Comparison of ENCODE assay signal across 32 cellular contexts in genomic region chr19:34387446-34387810, GRCh38.
"Had no signal": no experiment of that assay in that cellular context is flagged by ENCODE, and none has a peak within 500 bp of the region (broad histone marks: within the 10 kb centered on the region; RNA-seq: fewer than 3 reads in every experiment).

No MANE protein-coding gene starts in this region.

- H3K4me3 ChIP-seq: adrenal gland, breast epithelium, cardiac muscle cell, coronary artery, dorsolateral prefrontal cortex had no signal

- FAIRE-seq: frontal cortex had no signal

- ATAC-seq: activated CD4-positive, alpha-beta T cell treated with anti-CD3 and anti-CD28 coated beads for 36 hours; activated CD8-positive, alpha-beta T cell treated with anti-CD3 and anti-CD28 coated beads, Interleukin-2, amount 10 ng/mL, durations not matched to agents 7 days and 5 days; activated naive CD8-positive, alpha-beta T cell treated with anti-CD3 and anti-CD28 coated beads, Interleukin-2, amount 50 U/mL, for 24 hours; activated T-cell treated with anti-CD3 and anti-CD28 coated beads, Interleukin-2, amount 50 U/mL, for 72 hours; esophagus mucosa had no signal

- H3K27ac ChIP-seq: adrenal gland, breast epithelium, cardiac muscle cell, coronary artery had no signal

- H3K9me3 Mint-ChIP-seq: activated CD4-positive, alpha-beta memory T cell treated with anti-CD3 and anti-CD28 coated beads for 36 hours; activated CD4-positive, alpha-beta T cell treated with anti-CD3 and anti-CD28 coated beads, Interleukin-2, amount 10 ng/mL, durations not matched to agents 24 days and 14 days; activated naive CD4-positive, alpha-beta T cell treated with anti-CD3 and anti-CD28 coated beads for 36 hours; activated naive CD4-positive, alpha-beta T cell treated with anti-CD3 and anti-CD28 coated beads, Interleukin-2, amount 50 U/mL, for 24 hours; activated naive CD8-positive, alpha-beta T cell treated with anti-CD3 and anti-CD28 coated beads for 36 hours; activated naive CD8-positive, alpha-beta T cell treated with anti-CD3 and anti-CD28 coated beads, Interleukin-2, amount 50 U/mL, for 24 hours; activated T-cell treated with anti-CD3 and anti-CD28 coated beads, Interleukin-2, amount 50 U/mL, for 24 hours; activated T-cell treated with anti-CD3 and anti-CD28 coated beads, Interleukin-2, amount 50 U/mL, for 72 hours; brain; dendritic cell treated with granulocyte-macrophage colony-stimulating factor and Interleukin-4, amounts not matched to agents 40 ng/mL and 50 ng/mL, for 4 days; endodermal cell had no signal

- H3K9me3 ChIP-seq: adrenal gland, breast epithelium had no signal

- H3K36me3 ChIP-seq: breast epithelium had no signal

- H3K4me1 ChIP-seq: adrenal gland, breast epithelium had no signal

- DNase-seq: activated CD4-positive, alpha-beta memory T cell treated with anti-CD3 and anti-CD28 coated beads for 36 hours; activated CD4-positive, alpha-beta T cell treated with anti-CD3 and anti-CD28 coated beads for 36 hours; activated CD4-positive, alpha-beta T cell treated with anti-CD3 and anti-CD28 coated beads, Interleukin-2, amount 10 ng/mL, durations not matched to agents 24 days and 14 days; activated CD4-positive, CD25-positive, alpha-beta regulatory T cell; activated CD4-positive, CD25-positive, alpha-beta regulatory T cell treated with anti-CD3 and anti-CD28 coated beads, Interleukin-2, amount 50 U/mL, for 72 hours; activated CD8-positive, alpha-beta memory T cell treated with anti-CD3 and anti-CD28 coated beads, Interleukin-2, amount 50 U/mL, for 48 hours; activated CD8-positive, alpha-beta T cell treated with anti-CD3 and anti-CD28 coated beads, Interleukin-2, amount 10 ng/mL, durations not matched to agents 7 days and 5 days; activated naive CD4-positive, alpha-beta T cell treated with anti-CD3 and anti-CD28 coated beads for 36 hours; activated naive CD8-positive, alpha-beta T cell treated with anti-CD3 and anti-CD28 coated beads for 36 hours; activated naive CD8-positive, alpha-beta T cell treated with anti-CD3 and anti-CD28 coated beads, Interleukin-2, amount 50 U/mL, for 24 hours; activated T-cell treated with anti-CD3 and anti-CD28 coated beads for 4 hours; activated T-cell treated with anti-CD3 and anti-CD28 coated beads, Interleukin-2, amount 50 U/mL, for 24 hours; activated T-cell treated with anti-CD3 and anti-CD28 coated beads, Interleukin-2, amount 50 U/mL, for 72 hours; adrenal gland; amygdala; aorta; central memory CD4-positive, alpha-beta T cell; cerebellar nuclear complex; dorsolateral prefrontal cortex; effector memory CD4-positive, alpha-beta T cell; endodermal cell; foreskin fibroblast; head of caudate nucleus; T-helper 2 cell had no signal

- H3K27me3 Mint-ChIP-seq: activated CD4-positive, alpha-beta memory T cell treated with anti-CD3 and anti-CD28 coated beads for 36 hours; activated CD4-positive, alpha-beta T cell treated with anti-CD3 and anti-CD28 coated beads for 36 hours; activated CD4-positive, alpha-beta T cell treated with anti-CD3 and anti-CD28 coated beads, Interleukin-2, amount 10 ng/mL, durations not matched to agents 24 days and 14 days; activated naive CD4-positive, alpha-beta T cell treated with anti-CD3 and anti-CD28 coated beads, Interleukin-2, amount 50 U/mL, for 24 hours; activated naive CD8-positive, alpha-beta T cell treated with anti-CD3 and anti-CD28 coated beads for 36 hours; activated naive CD8-positive, alpha-beta T cell treated with anti-CD3 and anti-CD28 coated beads, Interleukin-2, amount 50 U/mL, for 24 hours; activated T-cell treated with anti-CD3 and anti-CD28 coated beads, Interleukin-2, amount 50 U/mL, for 24 hours; brain; dendritic cell treated with granulocyte-macrophage colony-stimulating factor and Interleukin-4, amounts not matched to agents 40 ng/mL and 50 ng/mL, for 4 days had no signal

- H3K27ac Mint-ChIP-seq: activated CD4-positive, alpha-beta memory T cell treated with anti-CD3 and anti-CD28 coated beads for 36 hours; activated CD4-positive, alpha-beta T cell treated with anti-CD3 and anti-CD28 coated beads for 36 hours; activated CD4-positive, alpha-beta T cell treated with anti-CD3 and anti-CD28 coated beads, Interleukin-2, amount 10 ng/mL, durations not matched to agents 24 days and 14 days; activated CD8-positive, alpha-beta T cell treated with anti-CD3 and anti-CD28 coated beads, Interleukin-2, amount 10 ng/mL, durations not matched to agents 7 days and 5 days; activated naive CD4-positive, alpha-beta T cell treated with anti-CD3 and anti-CD28 coated beads for 36 hours; activated naive CD4-positive, alpha-beta T cell treated with anti-CD3 and anti-CD28 coated beads, Interleukin-2, amount 50 U/mL, for 24 hours; activated naive CD8-positive, alpha-beta T cell treated with anti-CD3 and anti-CD28 coated beads for 36 hours; activated naive CD8-positive, alpha-beta T cell treated with anti-CD3 and anti-CD28 coated beads, Interleukin-2, amount 50 U/mL, for 24 hours; activated T-cell treated with anti-CD3 and anti-CD28 coated beads, Interleukin-2, amount 50 U/mL, for 24 hours; activated T-cell treated with anti-CD3 and anti-CD28 coated beads, Interleukin-2, amount 50 U/mL, for 72 hours; brain; dendritic cell treated with granulocyte-macrophage colony-stimulating factor and Interleukin-4, amounts not matched to agents 40 ng/mL and 50 ng/mL, for 4 days; endodermal cell had no signal

- H3K4me3 Mint-ChIP-seq: activated CD4-positive, alpha-beta memory T cell treated with anti-CD3 and anti-CD28 coated beads for 36 hours; activated CD4-positive, alpha-beta T cell treated with anti-CD3 and anti-CD28 coated beads for 36 hours; activated CD4-positive, alpha-beta T cell treated with anti-CD3 and anti-CD28 coated beads, Interleukin-2, amount 10 ng/mL, durations not matched to agents 24 days and 14 days; activated CD8-positive, alpha-beta T cell treated with anti-CD3 and anti-CD28 coated beads, Interleukin-2, amount 10 ng/mL, durations not matched to agents 7 days and 5 days; activated naive CD4-positive, alpha-beta T cell treated with anti-CD3 and anti-CD28 coated beads for 36 hours; activated naive CD4-positive, alpha-beta T cell treated with anti-CD3 and anti-CD28 coated beads, Interleukin-2, amount 50 U/mL, for 24 hours; activated naive CD8-positive, alpha-beta T cell treated with anti-CD3 and anti-CD28 coated beads for 36 hours; activated naive CD8-positive, alpha-beta T cell treated with anti-CD3 and anti-CD28 coated beads, Interleukin-2, amount 50 U/mL, for 24 hours; activated T-cell treated with anti-CD3 and anti-CD28 coated beads, Interleukin-2, amount 50 U/mL, for 24 hours; activated T-cell treated with anti-CD3 and anti-CD28 coated beads, Interleukin-2, amount 50 U/mL, for 72 hours; brain; dendritic cell treated with granulocyte-macrophage colony-stimulating factor and Interleukin-4, amounts not matched to agents 40 ng/mL and 50 ng/mL, for 4 days; endodermal cell had no signal

- H3K27me3 ChIP-seq: adrenal gland, breast epithelium, cardiac muscle cell, dorsolateral prefrontal cortex had no signal

- H3K4me1 Mint-ChIP-seq: activated CD4-positive, alpha-beta T cell treated with anti-CD3 and anti-CD28 coated beads for 36 hours; activated naive CD4-positive, alpha-beta T cell treated with anti-CD3 and anti-CD28 coated beads, Interleukin-2, amount 50 U/mL, for 24 hours; activated naive CD8-positive, alpha-beta T cell treated with anti-CD3 and anti-CD28 coated beads for 36 hours; activated naive CD8-positive, alpha-beta T cell treated with anti-CD3 and anti-CD28 coated beads, Interleukin-2, amount 50 U/mL, for 24 hours; brain; endodermal cell had no signal
